Comparison of ENCODE assay signal across 1 cellular context in genomic region chr19:5131866-5132561, GRCh38.
TF ChIP-seq lines count a peak whose summit lies in the region.

No MANE protein-coding gene starts in this region.

TF ChIP-seq in GM12878, 131 proteins besides CTCF, POLR2A, EP300 and RAD21 (continued from another document):
- no peak for TF ChIP-seq ZBTB40 (IDR thresholded peaks at IDR 0.05; ENCODE audit: borderline replicate concordance)
- no peak for TF ChIP-seq MTA3 (IDR thresholded peaks at IDR 0.05; ENCODE audit: borderline replicate concordance, low read length)
- TF ChIP-seq HDGF (IDR thresholded peaks at IDR 0.05) = peak; percentile 70; the same call in 1 of the 2 replicates
- peak; percentile 62 for TF ChIP-seq POLR2AphosphoS2 (IDR thresholded peaks at IDR 0.05; ENCODE audit: low read depth, low read length)
- TF ChIP-seq YBX1 (IDR thresholded peaks at IDR 0.05) = no peak
- 0 out of 4 replicates have a peak, but pooled peaks of 1 of the 2 experiments have one; percentile 12 for TF ChIP-seq BHLHE40 (IDR thresholded peaks at IDR 0.05; ENCODE audit: borderline replicate concordance in 1 of 2, low read depth in 2 of 2, low read length in 1 of 2)
- TF ChIP-seq IRF4 (IDR thresholded peaks at IDR 0.05; ENCODE audit: low read depth, low read length) = no peak
- peak; percentile 22; the same call in 1 of the 2 replicates for TF ChIP-seq YY1 (IDR thresholded peaks at IDR 0.05; ENCODE audit: low read depth, low read length)
- 0 out of 2 replicates have a peak, but pooled peaks have one; percentile 19 for TF ChIP-seq CHD2 (IDR thresholded peaks at IDR 0.05; ENCODE audit: borderline replicate concordance, low read depth, low read length)
- TF ChIP-seq SMAD1 (IDR thresholded peaks at IDR 0.05; ENCODE audit: low read depth, partially characterized antibody) = no peak
- TF ChIP-seq SIN3A (IDR thresholded peaks at IDR 0.05; ENCODE audit: low read depth, low read length) = peak; percentile 46; the same call in 1 of the 2 replicates
- TF ChIP-seq CBFB (IDR thresholded peaks at IDR 0.05; ENCODE audit: low read depth) = peak; percentile 36; the same call in 1 of the 2 replicates
- TF ChIP-seq BCLAF1 (IDR thresholded peaks at IDR 0.05) = no peak
- TF ChIP-seq RFX5 (IDR thresholded peaks at IDR 0.05; ENCODE audit: low read depth, low read length) = no peak
- no peak for TF ChIP-seq BMI1 (IDR thresholded peaks at IDR 0.05; ENCODE audit: borderline replicate concordance)
- no peak for TF ChIP-seq NKRF (conservative IDR thresholded peaks at IDR 0.05)
- TF ChIP-seq BRCA1 (IDR thresholded peaks at IDR 0.05; ENCODE audit: low read depth, low read length) = no peak
- no peak for TF ChIP-seq HDAC2 (IDR thresholded peaks at IDR 0.05)
- no peak for TF ChIP-seq NR2F1 (conservative IDR thresholded peaks at IDR 0.05)
- peak; percentile 23; the same call in 1 of the 2 replicates for TF ChIP-seq TCF12 (IDR thresholded peaks at IDR 0.05; ENCODE audit: low read depth, low read length)
- no peak for TF ChIP-seq KDM1A (IDR thresholded peaks at IDR 0.05; ENCODE audit: borderline replicate concordance)
- no peak for TF ChIP-seq HCFC1 (IDR thresholded peaks at IDR 0.05; ENCODE audit: low read length)
- no peak for TF ChIP-seq LARP7 (IDR thresholded peaks at IDR 0.05)
- no peak for TF ChIP-seq E4F1 (IDR thresholded peaks at IDR 0.05; ENCODE audit: borderline replicate concordance, partially characterized antibody)
- no peak for TF ChIP-seq IKZF2 (IDR thresholded peaks at IDR 0.05)
- 0 out of 2 replicates have a peak, but pooled peaks have one; percentile 4 for TF ChIP-seq BACH1 (IDR thresholded peaks at IDR 0.05; ENCODE audit: borderline replicate concordance)
- TF ChIP-seq NR2C2 (IDR thresholded peaks at IDR 0.05; ENCODE audit: borderline replicate concordance, control insufficient read depth, insufficient read length, low read depth) = no peak
TF ChIP-seq in GM12878: peak in this region for 11.
